8 cellular contexts compared by ENCODE assay signal in genomic region chr12:4269279-4269991, GRCh38. TPM values are rescaled to one million over a fixed set of nuclear protein-coding genes. Genes with fewer than 3 reads are reported as not detected.
DNase-seq lines count a peak whose midpoint lies in the region; ATAC-seq and TF ChIP-seq lines count a peak whose summit lies in the region.

No MANE protein-coding gene starts in this region.

- POLR2A ChIA-PET in activated B cell treated with CpG ODN at 0.5 μM for 24 hours (lab: Charles Lee) = interaction anchor here (0.6 to 10.3 kb wide), 29 partner anchors 8 to 525 kb away, joined by 3 to 291 read pairs (median 5); partner anchors contain the start of genes PARP11 and TIGAR

- peak; percentile 84 for DNase-seq in activated B cell treated with CpG ODN at 0.5 μM for 24 hours
- DNase-seq in cardiac fibroblast (ENCODE audit: low read depth in 2 of 2) = peak; percentile 49 to 61
- DNase-seq in left kidney (ENCODE audit: low read depth, low spot score) = peak; percentile 95
- peak; percentile 86 to 95 (median 90) for DNase-seq in stimulated activated CD4-positive, alpha-beta T cell treated with anti-CD3 and anti-CD28 coated beads, Interleukin-1b, Interleukin-23, amount 100 ng/mL, for 24 hours (ENCODE audit: low read depth in 4 of 4, low spot score in 1 of 4)
- no peak for DNase-seq in NCI-H1092 treated with DMSO at 0.1 percent for 48 hours (lab: John Stamatoyannopoulos, UW)

- intact Hi-C loops in activated B cell treated with CpG ODN at 0.5 μM for 24 hours (cut with micrococcal nuclease) = loop anchor here (1.0 kb wide), 5 partner anchors 54 to 162 kb away; no protein-coding TSS in a partner anchor

- H3K4me3 ChIP-seq in HUES48 (ENCODE audit: low read depth, low read length) (peak overlapping the region; percentile 77), cardiac fibroblast (replicated peaks in 1 of 2; ENCODE audit: low read depth in 2 of 2, low read length in 2 of 2) (peak overlapping the region; percentile 8 to 46)

- H3K9me3 Mint-ChIP-seq in activated B cell treated with CpG ODN at 0.5 μM for 24 hours = no peaks in the 10 kb centered on the region

- TF ChIP-seq CTCF in activated B cell treated with CpG ODN at 0.5 μM for 24 hours (IDR thresholded peaks at IDR 0.05) (no peak), cardiac fibroblast (IDR thresholded peaks at IDR 0.05; ENCODE audit: low read depth, low read length) (no peak)

- H3K27me3 ChIP-seq in HUES48 (ENCODE audit: control insufficient read depth, insufficient read depth, low read length) = peaks cover 67% of the 10 kb centered on the region

- H3K27ac ChIP-seq in HUES48 (ENCODE audit: low read depth, low read length) = peak overlapping the region; percentile 57

- ATAC-seq in activated B cell treated with CpG ODN at 0.5 μM for 24 hours (ENCODE audit: low read depth) (peak; percentile 30), GM18520 (IDR thresholded peaks at IDR 0.05; ENCODE audit: unreplicated experiment) (no peak)

- no peaks in the 10 kb centered on the region for H3K36me3 ChIP-seq in HUES48 (ENCODE audit: control insufficient read depth, insufficient read depth, low read length)

- H3K36me3 Mint-ChIP-seq in activated B cell treated with CpG ODN at 0.5 μM for 24 hours (ENCODE audit: low read depth) = peaks cover 11% of the 10 kb centered on the region

- H3K4me1 ChIP-seq in HUES48 (ENCODE audit: control insufficient read depth, insufficient read depth, low read length) = peaks cover 20% of the 10 kb centered on the region

- no peaks in the 10 kb centered on the region for H3K9me3 ChIP-seq in HUES48 (ENCODE audit: control insufficient read depth, insufficient read depth, low read length)

- H3K4me1 Mint-ChIP-seq in activated B cell treated with CpG ODN at 0.5 μM for 24 hours = peaks cover 33% of the 10 kb centered on the region

- peak overlapping the region; percentile 95 for H3K27ac Mint-ChIP-seq in activated B cell treated with CpG ODN at 0.5 μM for 24 hours

- H3K27me3 Mint-ChIP-seq in activated B cell treated with CpG ODN at 0.5 μM for 24 hours = no peaks in the 10 kb centered on the region

- no peak overlapping the region for H3K9ac ChIP-seq in HUES48 (ENCODE audit: low read depth, low read length)

- CTCF ChIA-PET in activated B cell treated with CpG ODN at 0.5 μM for 24 hours (lab: Charles Lee) = interaction anchor here (0.6 to 3.2 kb wide), 13 partner anchors 7 to 386 kb away, joined by 3 to 19 read pairs (median 3); no protein-coding TSS in a partner anchor

- peak; percentile 34 for TF ChIP-seq POLR2A in GM10847 (IDR thresholded peaks at IDR 0.05; ENCODE audit: extremely low read depth, insufficient read length)

- H3K4me3 Mint-ChIP-seq in activated B cell treated with CpG ODN at 0.5 μM for 24 hours = peak overlapping the region; percentile 91

RNA-seq across cellular contexts. Expression of gene CCND2, which starts 4.1 kb away (rescaled TPM):
- 230 and 237 TPM in 2 replicates for total RNA-seq in activated B cell treated with CpG ODN at 0.5 μM for 24 hours

RNA-seq across cellular contexts. Expression of gene TIGAR, which starts 51.6 kb away (rescaled TPM):
- 10.0 and 10.2 TPM in 2 replicates for total RNA-seq in activated B cell treated with CpG ODN at 0.5 μM for 24 hours
